Comparison of ENCODE assay signal across 1 cellular context in genomic region chr12:69583203-69583602, GRCh38.
TF ChIP-seq lines count a peak whose summit lies in the region.

No MANE protein-coding gene starts in this region.

TF ChIP-seq in WTC11, 78 proteins besides CTCF, POLR2A, EP300 and RAD21 (continued from another document):
- TF ChIP-seq, protein P1, sequence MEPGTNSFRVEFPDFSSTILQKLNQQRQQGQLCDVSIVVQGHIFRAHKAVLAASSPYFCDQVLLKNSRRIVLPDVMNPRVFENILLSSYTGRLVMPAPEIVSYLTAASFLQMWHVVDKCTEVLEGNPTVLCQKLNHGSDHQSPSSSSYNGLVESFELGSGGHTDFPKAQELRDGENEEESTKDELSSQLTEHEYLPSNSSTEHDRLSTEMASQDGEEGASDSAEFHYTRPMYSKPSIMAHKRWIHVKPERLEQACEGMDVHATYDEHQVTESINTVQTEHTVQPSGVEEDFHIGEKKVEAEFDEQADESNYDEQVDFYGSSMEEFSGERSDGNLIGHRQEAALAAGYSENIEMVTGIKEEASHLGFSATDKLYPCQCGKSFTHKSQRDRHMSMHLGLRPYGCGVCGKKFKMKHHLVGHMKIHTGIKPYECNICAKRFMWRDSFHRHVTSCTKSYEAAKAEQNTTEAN (CRISPR knock-in tag; IDR thresholded peaks at IDR 0.05): no peak
- TF ChIP-seq CREB1 (CRISPR knock-in tag; IDR thresholded peaks at IDR 0.05): no peak
